16 cellular contexts compared by ENCODE assay signal in genomic region chr5:133227082-133227481, GRCh38.
DNase-seq lines count a peak whose midpoint lies in the region; ATAC-seq, FAIRE-seq and TF ChIP-seq lines count a peak whose summit lies in the region.
"Had no signal": no experiment of that assay in that cellular context is flagged by ENCODE, and none has a peak within 500 bp of the region (broad histone marks: within the 10 kb centered on the region; RNA-seq: fewer than 3 reads in every experiment).

No MANE protein-coding gene starts in this region.

- H3K27ac ChIP-seq in A549 (peak overlapping the region; percentile 69 to 89), HEK293 (ENCODE audit: extremely low read depth, low read depth, low read length) (no peak overlapping the region), hepatocyte (peak overlapping the region; percentile 55)
- H3K27ac ChIP-seq: SK-N-MC had no signal

- TF ChIP-seq RAD21 in A549 (conservative IDR thresholded peaks at IDR 0.05 in 1 of 2, IDR thresholded peaks at IDR 0.05 in 1 of 2): no peak

- POLR2A ChIA-PET in A549 (lab: Yijun Ruan, JAX) (interaction anchor here (1.0 to 1.4 kb wide), 2 partner anchors 14 to 19 kb away, joined by 3 to 5 read pairs; no protein-coding TSS in a partner anchor), HEK293 (lab: Yijun Ruan, JAX) (interaction anchor here (1.0 kb wide), 1 partner anchor 14 kb away, joined by 4 read pairs; no protein-coding TSS in a partner anchor), WTC11 (lab: Charles Lee) (no interaction called here)

- ATAC-seq in A549: no peak
- peak; percentile 39; the same call in 1 of the 2 replicates for ATAC-seq in WTC11
- no peak for ATAC-seq in HG03280 (IDR thresholded peaks at IDR 0.05; ENCODE audit: unreplicated experiment)
- ATAC-seq: CD8-positive, alpha-beta T cell; Right ventricle myocardium inferior had no signal

- CTCF ChIA-PET in A549 (lab: Yijun Ruan, JAX) (interaction anchor here (1.0 to 2.2 kb wide), 3 partner anchors 18 to 60 kb away, joined by 3 to 9 read pairs (median 4); no protein-coding TSS in a partner anchor), HEK293 (lab: Yijun Ruan, JAX) (interaction anchor here (0.7 to 2.2 kb wide), 2 partner anchors 21 to 538 kb away, joined by 4 to 8 read pairs; no protein-coding TSS in a partner anchor), WTC11 (lab: Charles Lee) (interaction anchor here (0.9 to 3.2 kb wide), 4 partner anchors 10 to 124 kb away, joined by 3 to 13 read pairs (median 4); no protein-coding TSS in a partner anchor)

- H4K20me1 ChIP-seq in hepatocyte (ENCODE audit: insufficient read depth, poor library complexity, severe bottlenecking): no peaks in the 10 kb centered on the region

- no peak for FAIRE-seq in A549 (lab: Jason Lieb, UNC)

- H3K4me2 ChIP-seq in A549 (peak overlapping the region; percentile 63; the same call in 1 of the 3 replicates), hepatocyte (no peak overlapping the region)

- peaks cover 30% of the 10 kb centered on the region for H3K4me1 ChIP-seq in A549
- H3K4me1 ChIP-seq in HEK293 (ENCODE audit: control insufficient read depth, insufficient read depth, low read length): peaks cover 12% of the 10 kb centered on the region
- H3K4me1 ChIP-seq in hepatocyte (ENCODE audit: insufficient read depth): peaks cover 28% of the 10 kb centered on the region

- H3K4me3 Mint-ChIP-seq in WTC11: no peak overlapping the region
- H3K4me3 Mint-ChIP-seq: CD8-positive, alpha-beta T cell had no signal

- 86% methylated on average over 3 of the region's 3 CpGs for WGBS in A549 (ENCODE audit: missing lambda C conversion rate)
- WGBS in hepatocyte (ENCODE audit: low lambda C conversion rate, missing lambda C conversion rate): 82% methylated on average over 3 of the region's 3 CpGs

- no peak overlapping the region for H2AFZ ChIP-seq in hepatocyte

- H3K9me2 ChIP-seq in hepatocyte (replicated peaks; ENCODE audit: insufficient read depth): no peaks in the 10 kb centered on the region

- H3K27me3 Mint-ChIP-seq in WTC11 (ENCODE audit: low read depth): no peaks in the 10 kb centered on the region

- no peak overlapping the region for H3K27ac Mint-ChIP-seq in WTC11
- H3K27ac Mint-ChIP-seq: CD8-positive, alpha-beta T cell had no signal

- no peaks in the 10 kb centered on the region for H3K36me3 Mint-ChIP-seq in WTC11
- H3K36me3 Mint-ChIP-seq: CD8-positive, alpha-beta T cell had no signal

- H3K36me3 ChIP-seq in HEK293 (ENCODE audit: control insufficient read depth in 2 of 2, insufficient read depth in 1 of 2, low read length in 2 of 2) (no peaks in the 10 kb centered on the region), hepatocyte (replicated peaks; ENCODE audit: insufficient read depth, low read depth) (no peaks in the 10 kb centered on the region)

- no peak for TF ChIP-seq CTCF in A549 (IDR thresholded peaks at IDR 0.05)
- TF ChIP-seq CTCF in HEK293 (tag by site-specific recombination; IDR thresholded peaks at IDR 0.05): no peak
- no peak for TF ChIP-seq CTCF in WTC11 (IDR thresholded peaks at IDR 0.05)
- TF ChIP-seq CTCF in hepatocyte (IDR thresholded peaks at IDR 0.05; ENCODE audit: poor library complexity): no peak

- no peaks in the 10 kb centered on the region for H3K79me2 ChIP-seq in hepatocyte

- no peak for DNase-seq in A549 (ENCODE audit: low read depth in 1 of 2, low spot score in 1 of 2)
- DNase-seq in WTC11 (ENCODE audit: low spot score): no peak
- no peak for DNase-seq in hepatocyte (ENCODE audit: low spot score)
- DNase-seq in H4 (ENCODE audit: low spot score): no peak
- no peak for DNase-seq in NCI-H2227 (lab: John Stamatoyannopoulos, UW; ENCODE audit: unreplicated experiment)
- no peak for DNase-seq in NCI-H2107 treated with DMSO at 0.1 percent for 48 hours (lab: John Stamatoyannopoulos, UW; ENCODE audit: unreplicated experiment)
- DNase-seq: 8988T, Kasumi-1, NCI-H187 treated with DMSO at 0.1 percent for 48 hours, NCI-H2171, NCI-H82 had no signal

- TF ChIP-seq EP300 in A549 (IDR thresholded peaks at IDR 0.05): no peak

- no peak for TF ChIP-seq POLR2A in A549 (IDR thresholded peaks at IDR 0.05; ENCODE audit: low read length)

- H3K4me3 ChIP-seq in A549: no peak overlapping the region
- no peak overlapping the region for H3K4me3 ChIP-seq in HEK293 (ENCODE audit: low read depth, low read length)
- no peak overlapping the region for H3K4me3 ChIP-seq in hepatocyte
- H3K4me3 ChIP-seq: SK-N-MC had no signal

- no peaks in the 10 kb centered on the region for H3K27me3 ChIP-seq in hepatocyte

- H3K4me1 Mint-ChIP-seq in WTC11: peaks cover 6% of the 10 kb centered on the region; the same call in 1 of the 2 replicates

- no peaks in the 10 kb centered on the region for H3K9me3 Mint-ChIP-seq in WTC11
- H3K9me3 Mint-ChIP-seq: CD8-positive, alpha-beta T cell had no signal

- H3K9me3 ChIP-seq in A549 (no peaks in the 10 kb centered on the region), HEK293 (ENCODE audit: control insufficient read depth, insufficient read depth, low read depth, low read length) (no peaks in the 10 kb centered on the region), hepatocyte (ENCODE audit: low read depth) (no peaks in the 10 kb centered on the region)

TF ChIP-seq in A549, 52 proteins besides CTCF, POLR2A, EP300 and RAD21:
- TF ChIP-seq EHF (CRISPR knock-in tag; IDR thresholded peaks at IDR 0.05): no peak

TF ChIP-seq in HEK293, 187 proteins besides CTCF, POLR2A, EP300 and RAD21:
- TF ChIP-seq GLIS1 (tag by site-specific recombination; IDR thresholded peaks at IDR 0.05): peak; percentile 18; the same call in 1 of the 2 replicates
- no peak for TF ChIP-seq ZNF624 (tag by site-specific recombination; IDR thresholded peaks at IDR 0.05)

TF ChIP-seq in WTC11, 78 proteins besides CTCF, POLR2A, EP300 and RAD21:
- TF ChIP-seq ATF3 (CRISPR knock-in tag; conservative IDR thresholded peaks at IDR 0.05): no peak
